30 cellular contexts compared by ENCODE assay signal in the genomic region with DNA sequence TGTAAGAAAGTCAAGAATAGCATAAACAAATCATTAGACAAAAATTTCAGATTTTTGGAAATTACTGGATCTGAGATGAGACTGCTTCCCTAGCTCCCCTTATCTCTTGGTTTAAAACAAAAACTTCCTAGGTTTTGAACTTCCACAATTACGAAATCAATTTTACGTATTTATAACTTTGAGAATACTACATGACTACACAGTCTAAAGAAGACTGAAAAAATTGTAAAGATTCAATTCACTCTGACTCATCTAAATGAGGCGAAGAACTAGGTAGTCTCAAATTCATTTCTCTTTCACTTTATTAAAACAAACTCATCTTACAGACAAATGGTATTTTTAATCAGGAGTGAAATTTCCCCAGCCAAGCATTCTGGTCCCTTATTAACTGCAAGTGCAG. TPM values are rescaled to one million over a fixed set of nuclear protein-coding genes. Genes with fewer than 3 reads are reported as not detected.
"Had no signal": no experiment of that assay in that cellular context is flagged by ENCODE, and none has a peak within 500 bp of the region (broad histone marks: within the 10 kb centered on the region; RNA-seq: fewer than 3 reads in every experiment).

No MANE protein-coding gene starts in this region.

- H3K9me3 ChIP-seq: colonic mucosa, left ventricle myocardium inferior, upper lobe of right lung had no signal

- H3K4me3 Mint-ChIP-seq: activated CD4-positive, alpha-beta memory T cell treated with anti-CD3 and anti-CD28 coated beads, Interleukin-2, amount 10 ng/mL, durations not matched to agents 7 days and 5 days; activated CD4-positive, alpha-beta T cell treated with anti-CD3 and anti-CD28 coated beads, Interleukin-2, amount 10 ng/mL, durations not matched to agents 24 days and 14 days; activated naive CD8-positive, alpha-beta T cell treated with anti-CD3 and anti-CD28 coated beads, Interleukin-2, amount 50 U/mL, for 24 hours; activated T-helper 1 cell treated with anti-CD3 and anti-CD28 coated beads, Interleukin-12 subunit alpha, Interleukin-12 subunit beta, Interleukin-2, Interleukin-4 antibody, amounts not matched to agents 30 ng/mL and 10 ng/mL and 1 ng/mL, durations not matched to agents 14 hours and 24 hours and 36 hours; central memory CD8-positive, alpha-beta T cell; effector memory CD8-positive, alpha-beta T cell; immature natural killer cell; memory B cell; nephron; T-cell; T-helper 2 cell treated with Interferon-gamma antibody and Interleukin-4, amounts not matched to agents 5 μg/mL and 100 μg/mL, for 36 hours had no signal

- DNase-seq: activated CD4-positive, alpha-beta memory T cell treated with anti-CD3 and anti-CD28 coated beads, Interleukin-2, amount 10 ng/mL, durations not matched to agents 7 days and 5 days; activated CD4-positive, alpha-beta T cell treated with anti-CD3 and anti-CD28 coated beads, Interleukin-2, amount 10 ng/mL, durations not matched to agents 24 days and 14 days; activated gamma-delta T cell; activated naive CD4-positive, alpha-beta T cell treated with anti-CD3 and anti-CD28 coated beads, Interleukin-2, amount 50 U/mL, for 16 hours; activated naive CD8-positive, alpha-beta T cell treated with anti-CD3 and anti-CD28 coated beads, Interleukin-2, amount 50 U/mL, for 24 hours; aorta; brain microvascular endothelial cell; colonic mucosa; dorsolateral prefrontal cortex; effector memory CD8-positive, alpha-beta T cell; immature natural killer cell; kidney glomerular epithelial cell; left ventricle myocardium inferior; right cardiac atrium; stimulated activated CD4-positive, alpha-beta T cell treated with anti-CD3 and anti-CD28 coated beads, Interleukin-4, amount 100 ng/mL, for 4 hours; stimulated activated naive CD8-positive, alpha-beta T cell treated with anti-CD3 and anti-CD28 coated beads, Interleukin-15, Interleukin-2, amounts not matched to agents 100 U/mL and 50 U/mL, for 24 hours; T-cell; upper lobe of right lung had no signal

- H3K36me3 Mint-ChIP-seq: immature natural killer cell, memory B cell, T-cell had no signal

- H3K27ac ChIP-seq: brain microvascular endothelial cell, colonic mucosa, left ventricle myocardium inferior, parathyroid adenoma, upper lobe of right lung, VCaP had no signal

- H3K36me3 ChIP-seq: brain microvascular endothelial cell, colonic mucosa, left ventricle myocardium inferior, upper lobe of right lung had no signal

- H3K4me1 Mint-ChIP-seq: activated CD4-positive, alpha-beta memory T cell treated with anti-CD3 and anti-CD28 coated beads, Interleukin-2, amount 10 ng/mL, durations not matched to agents 7 days and 5 days; activated CD4-positive, alpha-beta T cell treated with anti-CD3 and anti-CD28 coated beads, Interleukin-2, amount 10 ng/mL, durations not matched to agents 24 days and 14 days; activated naive CD8-positive, alpha-beta T cell treated with anti-CD3 and anti-CD28 coated beads, Interleukin-2, amount 50 U/mL, for 24 hours; central memory CD8-positive, alpha-beta T cell; immature natural killer cell; memory B cell; nephron; T-cell had no signal

- H3K9ac ChIP-seq: parathyroid adenoma had no signal

- H2AFZ ChIP-seq: parathyroid adenoma had no signal

- ATAC-seq: activated CD4-positive, CD25-positive, alpha-beta regulatory T cell treated with anti-CD3 and anti-CD28 coated beads, Interleukin-2, amount 50 U/mL, for 24 hours; activated naive CD8-positive, alpha-beta T cell treated with anti-CD3 and anti-CD28 coated beads, Interleukin-2, amount 50 U/mL, for 24 hours; effector memory CD8-positive, alpha-beta T cell; right cardiac atrium; stimulated activated naive CD8-positive, alpha-beta T cell treated with anti-CD3 and anti-CD28 coated beads, Interleukin-15, Interleukin-2, amounts not matched to agents 100 U/mL and 50 U/mL, for 24 hours; T-cell; upper lobe of right lung had no signal

- H3K9me3 Mint-ChIP-seq: activated CD4-positive, alpha-beta memory T cell treated with anti-CD3 and anti-CD28 coated beads, Interleukin-2, amount 10 ng/mL, durations not matched to agents 7 days and 5 days; activated CD4-positive, alpha-beta T cell treated with anti-CD3 and anti-CD28 coated beads, Interleukin-2, amount 10 ng/mL, durations not matched to agents 24 days and 14 days; activated naive CD8-positive, alpha-beta T cell treated with anti-CD3 and anti-CD28 coated beads, Interleukin-2, amount 50 U/mL, for 24 hours; activated T-helper 1 cell treated with anti-CD3 and anti-CD28 coated beads, Interleukin-12 subunit alpha, Interleukin-12 subunit beta, Interleukin-2, Interleukin-4 antibody, amounts not matched to agents 30 ng/mL and 10 ng/mL and 1 ng/mL, durations not matched to agents 14 hours and 24 hours and 36 hours; central memory CD8-positive, alpha-beta T cell; effector memory CD8-positive, alpha-beta T cell; immature natural killer cell; memory B cell; nephron; T-cell; T-helper 2 cell treated with Interferon-gamma antibody and Interleukin-4, amounts not matched to agents 5 μg/mL and 100 μg/mL, for 36 hours had no signal

- H3K27me3 ChIP-seq: brain microvascular endothelial cell, colonic mucosa, dorsolateral prefrontal cortex, upper lobe of right lung had no signal

- H3K4me3 ChIP-seq: colonic mucosa, dorsolateral prefrontal cortex, left ventricle myocardium inferior, upper lobe of right lung had no signal

- H3K27me3 Mint-ChIP-seq: activated naive CD8-positive, alpha-beta T cell treated with anti-CD3 and anti-CD28 coated beads, Interleukin-2, amount 50 U/mL, for 24 hours had no signal

- H3K4me1 ChIP-seq: colonic mucosa, left ventricle myocardium inferior, upper lobe of right lung had no signal

- H3K27ac Mint-ChIP-seq: activated CD4-positive, alpha-beta memory T cell treated with anti-CD3 and anti-CD28 coated beads, Interleukin-2, amount 10 ng/mL, durations not matched to agents 7 days and 5 days; activated CD4-positive, alpha-beta T cell treated with anti-CD3 and anti-CD28 coated beads, Interleukin-2, amount 10 ng/mL, durations not matched to agents 24 days and 14 days; activated naive CD8-positive, alpha-beta T cell treated with anti-CD3 and anti-CD28 coated beads, Interleukin-2, amount 50 U/mL, for 24 hours; activated T-helper 1 cell treated with anti-CD3 and anti-CD28 coated beads, Interleukin-12 subunit alpha, Interleukin-12 subunit beta, Interleukin-2, Interleukin-4 antibody, amounts not matched to agents 30 ng/mL and 10 ng/mL and 1 ng/mL, durations not matched to agents 14 hours and 24 hours and 36 hours; effector memory CD8-positive, alpha-beta T cell; immature natural killer cell; memory B cell; nephron; T-cell; T-helper 2 cell treated with Interferon-gamma antibody and Interleukin-4, amounts not matched to agents 5 μg/mL and 100 μg/mL, for 36 hours had no signal

RNA-seq across cellular contexts. Expression of a gene that starts 10.3 kb away (rescaled TPM):
- total RNA-seq: activated CD4-positive, alpha-beta memory T cell treated with anti-CD3 and anti-CD28 coated beads, Interleukin-2, amount 10 ng/mL, durations not matched to agents 7 days and 5 days; activated CD4-positive, alpha-beta T cell treated with anti-CD3 and anti-CD28 coated beads, Interleukin-2, amount 10 ng/mL, durations not matched to agents 24 days and 14 days; activated T-helper 1 cell treated with anti-CD3 and anti-CD28 coated beads, Interleukin-12 subunit alpha, Interleukin-12 subunit beta, Interleukin-2, Interleukin-4 antibody, amounts not matched to agents 30 ng/mL and 10 ng/mL and 1 ng/mL, durations not matched to agents 14 hours and 24 hours and 36 hours; aorta; colonic mucosa; left ventricle myocardium inferior; mononuclear cell; myocyte; pulmonary artery endothelial cell; right cardiac atrium; subcutaneous adipose tissue; T-cell; upper lobe of right lung had no signal
